In genomic region chr2:234955091-234955511, GRCh38 we compare ENCODE assay signal across 11 cellular contexts. TPM values are rescaled to one million over a fixed set of nuclear protein-coding genes. Genes with fewer than 3 reads are reported as not detected.
DNase-seq lines count a peak whose midpoint lies in the region; ATAC-seq and TF ChIP-seq lines count a peak whose summit lies in the region.
"Had no signal": no experiment of that assay in that cellular context is flagged by ENCODE, and none has a peak within 500 bp of the region (broad histone marks: within the 10 kb centered on the region; RNA-seq: fewer than 3 reads in every experiment).

No MANE protein-coding gene starts in this region.

- ATAC-seq in psoas muscle, result no peak

- peak overlapping the region; percentile 71; the same call in 1 of the 2 replicates for H3K9ac ChIP-seq in iPS-20b (ENCODE audit: low read depth, low read length)

- in situ Hi-C loops in astrocyte of the spinal cord (cut with HindIII; ENCODE audit: low sequenced_read_pairs), result no loop called here

- WGBS in psoas muscle, 3 donors, result 90 to 93% (median 91%) methylated on average over 13 of the region's 13 CpGs

- no peaks in the 10 kb centered on the region for H3K9me3 ChIP-seq in iPS-20b (ENCODE audit: insufficient read depth, low read depth, low read length)
- H3K9me3 ChIP-seq in psoas muscle, result no peaks in the 10 kb centered on the region

- H3K4me1 ChIP-seq in iPS-20b (ENCODE audit: insufficient read depth, low read length), result peaks cover 34% of the 10 kb centered on the region
- H3K4me1 ChIP-seq in psoas muscle, result peaks cover 4% of the 10 kb centered on the region

- H3K36me3 ChIP-seq in H7 (replicated peaks; ENCODE audit: control insufficient read depth, insufficient read depth, low read length), result no peaks in the 10 kb centered on the region
- no peaks in the 10 kb centered on the region for H3K36me3 ChIP-seq in iPS-20b (ENCODE audit: insufficient read depth, low read depth, low read length)
- H3K36me3 ChIP-seq in psoas muscle (ENCODE audit: insufficient read depth in 1 of 2, low read depth in 1 of 2), result no peaks in the 10 kb centered on the region

- H3K4me3 ChIP-seq in H7 (ENCODE audit: insufficient read depth, low read depth, low read length) (no peak overlapping the region; the same call in 1 of the 2 replicates), astrocyte of the spinal cord (ENCODE audit: low read depth, low read length) (peak overlapping the region; percentile 86), iPS-20b (ENCODE audit: low read length) (peak overlapping the region; percentile 91), psoas muscle (peak overlapping the region; percentile 78)

- H3K27me3 ChIP-seq in H7 (ENCODE audit: control insufficient read depth, insufficient read depth, low read length), result peaks cover 13% of the 10 kb centered on the region
- peaks cover 27% of the 10 kb centered on the region for H3K27me3 ChIP-seq in iPS-20b (ENCODE audit: insufficient read depth, low read length)
- H3K27me3 ChIP-seq in psoas muscle (ENCODE audit: insufficient read depth in 3 of 3, low read length in 2 of 3), result peaks cover 0 to 17% (median 2%) of the 10 kb centered on the region in 3 donors

- DNase-seq in H7, result peak; percentile 45
- no peak for DNase-seq in astrocyte of the spinal cord (ENCODE audit: low read depth, low spot score)
- no peak for DNase-seq in psoas muscle
- no peak for DNase-seq in NOMO-1 (lab: John Stamatoyannopoulos, UW; ENCODE audit: unreplicated experiment in 2 of 2)
- DNase-seq in DMS79 (lab: John Stamatoyannopoulos, UW), result no peak
- DNase-seq in stimulated activated naive CD4-positive, alpha-beta T cell treated with Interleukin-2 at 50 U/mL for 16 hours (lab: John Stamatoyannopoulos, UW), result no peak
- DNase-seq in activated CD4-positive, alpha-beta T cell treated with anti-CD3 and anti-CD28 coated beads for 4 hours, result no peak
- DNase-seq: activated CD8-positive, alpha-beta memory T cell treated with anti-CD3 and anti-CD28 coated beads, Interleukin-2, amount 50 U/mL, for 48 hours; CD8-positive, alpha-beta memory T cell; cerebellar nuclear complex had no signal

- TF ChIP-seq CTCF in astrocyte of the spinal cord (IDR thresholded peaks at IDR 0.05; ENCODE audit: low read depth, low read length) (no peak), psoas muscle (IDR thresholded peaks at IDR 0.05) (no peak)

- H3K27ac ChIP-seq in iPS-20b (ENCODE audit: low read length), result peak overlapping the region; percentile 60
- H3K27ac ChIP-seq in psoas muscle, result no peak overlapping the region

- intact Hi-C loops in psoas muscle (cut with DNase I), result no loop called here

RNA-seq across cellular contexts. Expression of gene SH3BP4, which starts 3.3 kb away (rescaled TPM):
- total RNA-seq in H7 (2014; rRNA removed; shearing (Covaris generic)), result 45.8 and 61.4 TPM in 2 replicates
- total RNA-seq in psoas muscle, result 10 to 100 TPM in 1 of 4 donors, 1 to 10 TPM in 3; 7.6 to 14.9 (median 9.5) TPM
- 1 to 10 TPM; 3.0 to 9.8 (median 4.5) TPM for polyA plus RNA-seq in psoas muscle
- polyA plus RNA-seq: CD8-positive, alpha-beta memory T cell had no signal
